In genomic region chr2:187358531-187358930, GRCh38 we compare ENCODE assay signal across 15 cellular contexts.
"Had no signal": no experiment of that assay in that cellular context is flagged by ENCODE, and none has a peak within 500 bp of the region (broad histone marks: within the 10 kb centered on the region; RNA-seq: fewer than 3 reads in every experiment).

No MANE protein-coding gene starts in this region.

- DNase-seq: activated CD4-positive, alpha-beta T cell treated with anti-CD3 and anti-CD28 coated beads for 1 hour; activated gamma-delta T cell; adrenal gland; dermis blood vessel endothelial cell; effector memory CD8-positive, alpha-beta T cell; kidney; midbrain; nephron progenitor cell; occipital lobe; stimulated activated CD4-positive, alpha-beta T cell treated with anti-CD3 and anti-CD28 coated beads, Interleukin-12 subunit alpha, Interleukin-12 subunit beta, amount 100 ng/mL, for 4 hours; stimulated activated CD4-positive, alpha-beta T cell treated with anti-CD3 and anti-CD28 coated beads, Interleukin-1b, Interleukin-23, amount 100 ng/mL, for 48 hours; stimulated activated CD8-positive, alpha-beta memory T cell treated with anti-CD3 and anti-CD28 coated beads, Interleukin-4, amount 100 ng/mL, for 48 hours; stimulated activated naive CD4-positive, alpha-beta T cell; T-cell; thyroid gland had no signal
